In the genomic region with DNA sequence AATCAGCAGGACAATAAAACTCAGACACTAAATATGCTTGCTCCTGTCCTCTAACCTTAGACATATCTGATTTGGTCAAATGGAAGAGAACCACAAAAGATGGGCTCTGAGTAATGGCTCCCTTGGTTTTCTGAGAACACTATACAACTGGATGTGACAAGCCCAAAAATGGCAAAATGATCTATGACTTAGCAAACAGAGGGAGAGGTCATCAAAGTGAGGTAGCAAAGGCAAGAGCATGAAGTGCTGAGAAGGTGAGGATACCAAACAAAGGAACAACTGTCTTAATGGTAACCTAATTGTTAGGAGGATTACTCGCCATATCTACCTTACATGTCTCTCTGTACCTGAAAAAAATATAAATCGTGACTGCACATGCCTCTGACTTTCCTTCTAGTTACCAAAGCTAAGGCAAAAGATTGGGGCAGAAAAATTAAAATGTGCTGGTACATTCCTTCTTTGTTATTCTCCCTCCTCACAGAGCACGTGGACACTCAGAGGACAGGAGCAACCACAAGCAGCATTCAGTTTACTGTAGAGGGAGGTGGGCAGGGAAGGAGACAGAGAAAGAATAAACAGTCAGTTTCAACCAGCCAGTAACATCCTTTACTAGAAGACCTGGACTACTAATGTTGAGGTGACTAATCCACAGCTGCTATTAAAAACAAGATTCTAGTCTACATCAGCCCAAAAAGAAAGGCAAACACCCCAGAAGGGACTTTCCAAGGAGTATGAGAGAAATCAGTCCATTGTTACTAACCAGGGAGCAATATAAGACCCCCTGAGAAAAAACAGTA, we compare ENCODE assay signal across 1 cellular context.
TF ChIP-seq lines count a peak whose summit lies in the region.

No MANE protein-coding gene starts in this region.

TF ChIP-seq in H1, 55 proteins besides CTCF, POLR2A, EP300 and RAD21 (continued from another document):
- TF ChIP-seq, protein P1, sequence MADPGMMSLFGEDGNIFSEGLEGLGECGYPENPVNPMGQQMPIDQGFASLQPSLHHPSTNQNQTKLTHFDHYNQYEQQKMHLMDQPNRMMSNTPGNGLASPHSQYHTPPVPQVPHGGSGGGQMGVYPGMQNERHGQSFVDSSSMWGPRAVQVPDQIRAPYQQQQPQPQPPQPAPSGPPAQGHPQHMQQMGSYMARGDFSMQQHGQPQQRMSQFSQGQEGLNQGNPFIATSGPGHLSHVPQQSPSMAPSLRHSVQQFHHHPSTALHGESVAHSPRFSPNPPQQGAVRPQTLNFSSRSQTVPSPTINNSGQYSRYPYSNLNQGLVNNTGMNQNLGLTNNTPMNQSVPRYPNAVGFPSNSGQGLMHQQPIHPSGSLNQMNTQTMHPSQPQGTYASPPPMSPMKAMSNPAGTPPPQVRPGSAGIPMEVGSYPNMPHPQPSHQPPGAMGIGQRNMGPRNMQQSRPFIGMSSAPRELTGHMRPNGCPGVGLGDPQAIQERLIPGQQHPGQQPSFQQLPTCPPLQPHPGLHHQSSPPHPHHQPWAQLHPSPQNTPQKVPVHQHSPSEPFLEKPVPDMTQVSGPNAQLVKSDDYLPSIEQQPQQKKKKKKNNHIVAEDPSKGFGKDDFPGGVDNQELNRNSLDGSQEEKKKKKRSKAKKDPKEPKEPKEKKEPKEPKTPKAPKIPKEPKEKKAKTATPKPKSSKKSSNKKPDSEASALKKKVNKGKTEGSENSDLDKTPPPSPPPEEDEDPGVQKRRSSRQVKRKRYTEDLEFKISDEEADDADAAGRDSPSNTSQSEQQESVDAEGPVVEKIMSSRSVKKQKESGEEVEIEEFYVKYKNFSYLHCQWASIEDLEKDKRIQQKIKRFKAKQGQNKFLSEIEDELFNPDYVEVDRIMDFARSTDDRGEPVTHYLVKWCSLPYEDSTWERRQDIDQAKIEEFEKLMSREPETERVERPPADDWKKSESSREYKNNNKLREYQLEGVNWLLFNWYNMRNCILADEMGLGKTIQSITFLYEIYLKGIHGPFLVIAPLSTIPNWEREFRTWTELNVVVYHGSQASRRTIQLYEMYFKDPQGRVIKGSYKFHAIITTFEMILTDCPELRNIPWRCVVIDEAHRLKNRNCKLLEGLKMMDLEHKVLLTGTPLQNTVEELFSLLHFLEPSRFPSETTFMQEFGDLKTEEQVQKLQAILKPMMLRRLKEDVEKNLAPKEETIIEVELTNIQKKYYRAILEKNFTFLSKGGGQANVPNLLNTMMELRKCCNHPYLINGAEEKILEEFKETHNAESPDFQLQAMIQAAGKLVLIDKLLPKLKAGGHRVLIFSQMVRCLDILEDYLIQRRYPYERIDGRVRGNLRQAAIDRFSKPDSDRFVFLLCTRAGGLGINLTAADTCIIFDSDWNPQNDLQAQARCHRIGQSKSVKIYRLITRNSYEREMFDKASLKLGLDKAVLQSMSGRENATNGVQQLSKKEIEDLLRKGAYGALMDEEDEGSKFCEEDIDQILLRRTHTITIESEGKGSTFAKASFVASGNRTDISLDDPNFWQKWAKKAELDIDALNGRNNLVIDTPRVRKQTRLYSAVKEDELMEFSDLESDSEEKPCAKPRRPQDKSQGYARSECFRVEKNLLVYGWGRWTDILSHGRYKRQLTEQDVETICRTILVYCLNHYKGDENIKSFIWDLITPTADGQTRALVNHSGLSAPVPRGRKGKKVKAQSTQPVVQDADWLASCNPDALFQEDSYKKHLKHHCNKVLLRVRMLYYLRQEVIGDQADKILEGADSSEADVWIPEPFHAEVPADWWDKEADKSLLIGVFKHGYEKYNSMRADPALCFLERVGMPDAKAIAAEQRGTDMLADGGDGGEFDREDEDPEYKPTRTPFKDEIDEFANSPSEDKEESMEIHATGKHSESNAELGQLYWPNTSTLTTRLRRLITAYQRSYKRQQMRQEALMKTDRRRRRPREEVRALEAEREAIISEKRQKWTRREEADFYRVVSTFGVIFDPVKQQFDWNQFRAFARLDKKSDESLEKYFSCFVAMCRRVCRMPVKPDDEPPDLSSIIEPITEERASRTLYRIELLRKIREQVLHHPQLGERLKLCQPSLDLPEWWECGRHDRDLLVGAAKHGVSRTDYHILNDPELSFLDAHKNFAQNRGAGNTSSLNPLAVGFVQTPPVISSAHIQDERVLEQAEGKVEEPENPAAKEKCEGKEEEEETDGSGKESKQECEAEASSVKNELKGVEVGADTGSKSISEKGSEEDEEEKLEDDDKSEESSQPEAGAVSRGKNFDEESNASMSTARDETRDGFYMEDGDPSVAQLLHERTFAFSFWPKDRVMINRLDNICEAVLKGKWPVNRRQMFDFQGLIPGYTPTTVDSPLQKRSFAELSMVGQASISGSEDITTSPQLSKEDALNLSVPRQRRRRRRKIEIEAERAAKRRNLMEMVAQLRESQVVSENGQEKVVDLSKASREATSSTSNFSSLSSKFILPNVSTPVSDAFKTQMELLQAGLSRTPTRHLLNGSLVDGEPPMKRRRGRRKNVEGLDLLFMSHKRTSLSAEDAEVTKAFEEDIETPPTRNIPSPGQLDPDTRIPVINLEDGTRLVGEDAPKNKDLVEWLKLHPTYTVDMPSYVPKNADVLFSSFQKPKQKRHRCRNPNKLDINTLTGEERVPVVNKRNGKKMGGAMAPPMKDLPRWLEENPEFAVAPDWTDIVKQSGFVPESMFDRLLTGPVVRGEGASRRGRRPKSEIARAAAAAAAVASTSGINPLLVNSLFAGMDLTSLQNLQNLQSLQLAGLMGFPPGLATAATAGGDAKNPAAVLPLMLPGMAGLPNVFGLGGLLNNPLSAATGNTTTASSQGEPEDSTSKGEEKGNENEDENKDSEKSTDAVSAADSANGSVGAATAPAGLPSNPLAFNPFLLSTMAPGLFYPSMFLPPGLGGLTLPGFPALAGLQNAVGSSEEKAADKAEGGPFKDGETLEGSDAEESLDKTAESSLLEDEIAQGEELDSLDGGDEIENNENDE (IDR thresholded peaks at IDR 0.05; ENCODE audit: insufficient replicate concordance, low read length), result no peak
- TF ChIP-seq RNF2 (IDR thresholded peaks at IDR 0.05; ENCODE audit: borderline replicate concordance, low read depth, low read length, missing control alignments, poor library complexity, severe bottlenecking) (no peak), TCF12 (IDR thresholded peaks at IDR 0.05; ENCODE audit: low read depth, low read length) (no peak), KDM5A (IDR thresholded peaks at IDR 0.05; ENCODE audit: low read length) (no peak), SP2 (IDR thresholded peaks at IDR 0.05; ENCODE audit: low read length) (no peak), CTBP2 (IDR thresholded peaks at IDR 0.05; ENCODE audit: borderline replicate concordance, insufficient read depth, insufficient read length, low read length) (no peak), CHD2 (IDR thresholded peaks at IDR 0.05; ENCODE audit: low read length) (no peak), BCL11A (IDR thresholded peaks at IDR 0.05; ENCODE audit: low read depth in 2 of 2, low read length in 2 of 2) (no peak), CHD1 (IDR thresholded peaks at IDR 0.05; ENCODE audit: low read depth, low read length) (no peak), PHF8 (conservative IDR thresholded peaks at IDR 0.05; ENCODE audit: low read depth, low read length) (no peak), SIX5 (IDR thresholded peaks at IDR 0.05; ENCODE audit: low read depth, low read length) (no peak), TBP (IDR thresholded peaks at IDR 0.05; ENCODE audit: low read depth, low read length) (no peak), EGR1 (IDR thresholded peaks at IDR 0.05; ENCODE audit: borderline replicate concordance, low read depth, low read length) (no peak)
- TF ChIP-seq, protein P2, sequence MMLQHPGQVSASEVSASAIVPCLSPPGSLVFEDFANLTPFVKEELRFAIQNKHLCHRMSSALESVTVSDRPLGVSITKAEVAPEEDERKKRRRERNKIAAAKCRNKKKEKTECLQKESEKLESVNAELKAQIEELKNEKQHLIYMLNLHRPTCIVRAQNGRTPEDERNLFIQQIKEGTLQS (IDR thresholded peaks at IDR 0.05; ENCODE audit: insufficient read depth, low read depth, low read length), result no peak
